14 cellular contexts compared by ENCODE assay signal in genomic region chr11:19460718-19461405, GRCh38.
DNase-seq lines count a peak whose midpoint lies in the region; ATAC-seq lines count a peak whose summit lies in the region.
"Had no signal": no experiment of that assay in that cellular context is flagged by ENCODE, and none has a peak within 500 bp of the region (broad histone marks: within the 10 kb centered on the region; RNA-seq: fewer than 3 reads in every experiment).

No MANE protein-coding gene starts in this region.

- H3K36me3 ChIP-seq in mesenchymal stem cell (ENCODE audit: control insufficient read depth in 1 of 2, insufficient read depth in 2 of 2, low read depth in 1 of 2, low read length in 2 of 2) = no peaks in the 10 kb centered on the region
- H3K36me3 ChIP-seq: HAP-1, tibial nerve had no signal

- no peak overlapping the region for H2BK5ac ChIP-seq in mesenchymal stem cell (ENCODE audit: low read depth, low read length, poor library complexity, severe bottlenecking)

- H2BK120ac ChIP-seq in mesenchymal stem cell (ENCODE audit: low read depth, low read length) = no peak overlapping the region

- H3K4me1 ChIP-seq in mesenchymal stem cell (ENCODE audit: control insufficient read depth, insufficient read depth, low read depth, low read length) = no peaks in the 10 kb centered on the region

- H3K9me3 ChIP-seq in mesenchymal stem cell (ENCODE audit: control insufficient read depth, low read length) = no peaks in the 10 kb centered on the region
- H3K9me3 ChIP-seq: HAP-1, tibial nerve had no signal

- H3K4me3 ChIP-seq in mesenchymal stem cell (ENCODE audit: insufficient read depth in 1 of 2, low read depth in 1 of 2, low read length in 2 of 2) = peak overlapping the region in 1 of 2 experiments; percentile 1
- H3K4me3 ChIP-seq: HAP-1, lung, tibial nerve had no signal

- H4K91ac ChIP-seq in mesenchymal stem cell (ENCODE audit: low read length) = no peak overlapping the region

- H3K18ac ChIP-seq in mesenchymal stem cell (ENCODE audit: low read depth in 1 of 2, low read length in 2 of 2) = no peak overlapping the region

- DNase-seq in AG20443 (ENCODE audit: low spot score) = peak; percentile 72
- DNase-seq in NCI-H1694 (lab: John Stamatoyannopoulos, UW) = peak; percentile 78
- DNase-seq in fibroblast of gingiva (ENCODE audit: low read depth) = peak; percentile 16
- no peak for DNase-seq in mesenchymal stem cell
- no peak for DNase-seq in activated CD4-positive, alpha-beta T cell treated with anti-CD3 and anti-CD28 coated beads for 4 hours
- no peak for DNase-seq in activated naive CD4-positive, alpha-beta T cell treated with anti-CD3 and anti-CD28 coated beads, Interleukin-2, amount 50 U/mL, for 16 hours
- DNase-seq in activated T-cell treated with anti-CD3 and anti-CD28 coated beads for 4 hours = no peak
- DNase-seq: KBM-7; stimulated activated CD4-positive, alpha-beta T cell treated with anti-CD3 and anti-CD28 coated beads, Interleukin-15, amount 100 ng/mL, for 24 hours had no signal

- peak overlapping the region; percentile 54 for H3K9ac ChIP-seq in mesenchymal stem cell (ENCODE audit: low read length)

- no peak overlapping the region for H4K8ac ChIP-seq in mesenchymal stem cell (ENCODE audit: low read length)

- no peak overlapping the region for H2AFZ ChIP-seq in mesenchymal stem cell (ENCODE audit: low read depth, low read length)

- H3K4ac ChIP-seq in mesenchymal stem cell (ENCODE audit: low read depth in 1 of 2, low read length in 2 of 2) = no peak overlapping the region

- H2BK12ac ChIP-seq in mesenchymal stem cell (ENCODE audit: low read length in 2 of 2) = no peak overlapping the region

- no peak overlapping the region for H3K4me2 ChIP-seq in mesenchymal stem cell (ENCODE audit: low read length, poor library complexity, severe bottlenecking)

- no peak overlapping the region for H3K14ac ChIP-seq in mesenchymal stem cell (ENCODE audit: low read length in 2 of 2)

- no peak overlapping the region for H2BK15ac ChIP-seq in mesenchymal stem cell (ENCODE audit: low read depth, poor library complexity, severe bottlenecking)

- H3K27me3 ChIP-seq in mesenchymal stem cell (ENCODE audit: control insufficient read depth in 1 of 2, insufficient read depth in 1 of 2, low read length in 2 of 2) = peaks cover 0 to 30% of the 10 kb centered on the region in 2 experiments
- H3K27me3 ChIP-seq: tibial nerve had no signal

- no peak overlapping the region for H3K23ac ChIP-seq in mesenchymal stem cell (ENCODE audit: low read length in 2 of 2)

- H2AK5ac ChIP-seq in mesenchymal stem cell (ENCODE audit: low read length, severe bottlenecking) = no peak overlapping the region

- no peaks in the 10 kb centered on the region for H3K79me1 ChIP-seq in mesenchymal stem cell (replicated peaks; ENCODE audit: low read length, poor library complexity, severe bottlenecking)

- no peak for ATAC-seq in activated CD4-positive, CD25-positive, alpha-beta regulatory T cell treated with anti-CD3 and anti-CD28 coated beads, Interleukin-2, amount 50 U/mL, for 24 hours
- ATAC-seq: WTC11 had no signal

- WGBS in mesenchymal stem cell = 93% methylated on average over 4 of the region's 6 CpGs

- no peak overlapping the region for H3K27ac ChIP-seq in mesenchymal stem cell (ENCODE audit: low read length, poor library complexity, severe bottlenecking)
- H3K27ac ChIP-seq: tibial nerve had no signal

Comparison
In these comparisons a context has a peak if more than half of its experiments do, and no peak if none do; other contexts are left out.
1. DNase-seq: peak in AG20443 (single experiment), NCI-H1694 (single experiment) and fibroblast of gingiva (single experiment); none in mesenchymal stem cell (single experiment), activated CD4-positive, alpha-beta T cell treated with anti-CD3 and anti-CD28 coated beads for 4 hours (0 of 2), activated naive CD4-positive, alpha-beta T cell treated with anti-CD3 and anti-CD28 coated beads, Interleukin-2, amount 50 U/mL, for 16 hours (single experiment) and activated T-cell treated with anti-CD3 and anti-CD28 coated beads for 4 hours (single experiment).